16 cellular contexts compared by ENCODE assay signal in the genomic region with DNA sequence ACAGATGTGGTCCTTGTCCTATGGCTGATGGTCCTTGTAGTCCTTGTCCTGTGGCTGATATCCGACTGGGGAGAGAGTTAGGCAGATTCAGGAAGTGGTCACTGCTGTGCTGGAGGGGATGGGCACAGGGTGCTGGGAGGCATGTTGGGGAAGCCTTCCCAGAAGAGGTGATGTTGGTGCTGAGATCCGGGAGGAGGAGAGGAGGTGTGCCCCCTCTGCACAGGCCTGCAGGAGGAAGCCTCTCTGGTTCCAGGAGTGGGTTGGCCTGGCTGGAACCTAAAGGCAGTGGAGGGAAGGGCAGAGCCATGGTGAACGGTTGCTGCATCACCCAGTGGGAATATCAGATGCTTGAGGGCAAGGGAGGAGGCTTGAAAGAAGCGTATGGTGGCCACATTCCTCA. TPM values are rescaled to one million over a fixed set of nuclear protein-coding genes. Genes with fewer than 3 reads are reported as not detected.
DNase-seq lines count a peak whose midpoint lies in the region; ATAC-seq and TF ChIP-seq lines count a peak whose summit lies in the region.
"Had no signal": no experiment of that assay in that cellular context is flagged by ENCODE, and none has a peak within 500 bp of the region (broad histone marks: within the 10 kb centered on the region; RNA-seq: fewer than 3 reads in every experiment).

No MANE protein-coding gene starts in this region.

- peaks cover 9% of the 10 kb centered on the region for H3K36me3 Mint-ChIP-seq in stimulated activated naive CD8-positive, alpha-beta T cell treated with anti-CD3 and anti-CD28 coated beads, Interleukin-15, Interleukin-2, amounts not matched to agents 100 ng/mL and 50 ng/mL, for 24 hours (ENCODE audit: low read depth)
- H3K36me3 Mint-ChIP-seq in endothelial cell (ENCODE audit: low read depth, unreplicated experiment) (peaks cover 16% of the 10 kb centered on the region), progenitor cell of endocrine pancreas (ENCODE audit: insufficient read depth) (peaks cover 12% of the 10 kb centered on the region)
- H3K36me3 Mint-ChIP-seq in natural killer cell treated with Interleukin-12 subunit alpha and Interleukin-12 subunit beta and Interleukin-15 and Interleukin-18, amount 100 ng/mL, for 72 hours, result no peaks in the 10 kb centered on the region

- no peak for DNase-seq in stimulated activated naive CD8-positive, alpha-beta T cell treated with anti-CD3 and anti-CD28 coated beads, Interleukin-15, amount 100 ng/mL, for 72 hours
- DNase-seq in endothelial cell (ENCODE audit: low spot score) (no peak), progenitor cell of endocrine pancreas (ENCODE audit: low spot score, unreplicated experiment) (no peak)
- DNase-seq in natural killer cell treated with Interleukin-12 subunit alpha and Interleukin-12 subunit beta and Interleukin-15 and Interleukin-18, amount 100 ng/mL, for 72 hours (ENCODE audit: low spot score), result no peak
- DNase-seq in activated CD8-positive, alpha-beta memory T cell treated with anti-CD3 and anti-CD28 coated beads, Interleukin-2, amount 50 U/mL, for 48 hours, result no peak
- DNase-seq: ACHN, DMS79 treated with DMSO at 0.1 percent for 48 hours, KG1, MV-4-11, NCI-H1694 treated with DMSO at 0.1 percent for 48 hours, NCI-H2107, NCI-H510A, NCI-H748 treated with DMSO at 0.1 percent for 48 hours, SHP77 treated with DMSO at 0.1 percent for 48 hours had no signal

- no peaks in the 10 kb centered on the region for H3K27me3 Mint-ChIP-seq in stimulated activated naive CD8-positive, alpha-beta T cell treated with anti-CD3 and anti-CD28 coated beads, Interleukin-15, Interleukin-2, amounts not matched to agents 100 ng/mL and 50 ng/mL, for 24 hours
- no peaks in the 10 kb centered on the region for H3K27me3 Mint-ChIP-seq in stimulated activated naive CD8-positive, alpha-beta T cell treated with anti-CD3 and anti-CD28 coated beads, Interleukin-15, amount 100 ng/mL, for 72 hours
- peaks cover 12% of the 10 kb centered on the region for H3K27me3 Mint-ChIP-seq in endothelial cell (ENCODE audit: unreplicated experiment)
- no peaks in the 10 kb centered on the region for H3K27me3 Mint-ChIP-seq in progenitor cell of endocrine pancreas
- H3K27me3 Mint-ChIP-seq in natural killer cell treated with Interleukin-12 subunit alpha and Interleukin-12 subunit beta and Interleukin-15 and Interleukin-18, amount 100 ng/mL, for 72 hours, result no peaks in the 10 kb centered on the region

- TF ChIP-seq CTCF in endothelial cell (IDR thresholded peaks at IDR 0.05; ENCODE audit: unreplicated experiment), result no peak
- no peak for TF ChIP-seq CTCF in progenitor cell of endocrine pancreas (IDR thresholded peaks at IDR 0.05; ENCODE audit: unreplicated experiment)

- H3K4me3 Mint-ChIP-seq in stimulated activated naive CD8-positive, alpha-beta T cell treated with anti-CD3 and anti-CD28 coated beads, Interleukin-15, Interleukin-2, amounts not matched to agents 100 ng/mL and 50 ng/mL, for 24 hours, result no peak overlapping the region
- H3K4me3 Mint-ChIP-seq in stimulated activated naive CD8-positive, alpha-beta T cell treated with anti-CD3 and anti-CD28 coated beads, Interleukin-15, amount 100 ng/mL, for 72 hours, result no peak overlapping the region
- H3K4me3 Mint-ChIP-seq in endothelial cell (ENCODE audit: unreplicated experiment) (peak overlapping the region; percentile 78), progenitor cell of endocrine pancreas (ENCODE audit: low read depth) (no peak overlapping the region)
- no peak overlapping the region for H3K4me3 Mint-ChIP-seq in natural killer cell treated with Interleukin-12 subunit alpha and Interleukin-12 subunit beta and Interleukin-15 and Interleukin-18, amount 100 ng/mL, for 72 hours

- ATAC-seq in stimulated activated naive CD8-positive, alpha-beta T cell treated with anti-CD3 and anti-CD28 coated beads, Interleukin-15, amount 100 ng/mL, for 72 hours, result no peak
- ATAC-seq in natural killer cell treated with Interleukin-12 subunit alpha and Interleukin-12 subunit beta and Interleukin-15 and Interleukin-18, amount 100 ng/mL, for 72 hours, result no peak
- ATAC-seq in HG03139 (IDR thresholded peaks at IDR 0.05; ENCODE audit: unreplicated experiment), result no peak

- H3K9me3 Mint-ChIP-seq in stimulated activated naive CD8-positive, alpha-beta T cell treated with anti-CD3 and anti-CD28 coated beads, Interleukin-15, Interleukin-2, amounts not matched to agents 100 ng/mL and 50 ng/mL, for 24 hours, result no peaks in the 10 kb centered on the region
- peaks cover 4 to 38% of the 10 kb centered on the region in 2 donors for H3K9me3 Mint-ChIP-seq in stimulated activated naive CD8-positive, alpha-beta T cell treated with anti-CD3 and anti-CD28 coated beads, Interleukin-15, amount 100 ng/mL, for 72 hours
- peaks cover 4% of the 10 kb centered on the region for H3K9me3 Mint-ChIP-seq in endothelial cell (ENCODE audit: unreplicated experiment)
- no peaks in the 10 kb centered on the region for H3K9me3 Mint-ChIP-seq in progenitor cell of endocrine pancreas (ENCODE audit: low read depth)
- no peaks in the 10 kb centered on the region for H3K9me3 Mint-ChIP-seq in natural killer cell treated with Interleukin-12 subunit alpha and Interleukin-12 subunit beta and Interleukin-15 and Interleukin-18, amount 100 ng/mL, for 72 hours

- H3K27ac Mint-ChIP-seq in stimulated activated naive CD8-positive, alpha-beta T cell treated with anti-CD3 and anti-CD28 coated beads, Interleukin-15, Interleukin-2, amounts not matched to agents 100 ng/mL and 50 ng/mL, for 24 hours, result peak overlapping the region; percentile 2
- H3K27ac Mint-ChIP-seq in stimulated activated naive CD8-positive, alpha-beta T cell treated with anti-CD3 and anti-CD28 coated beads, Interleukin-15, amount 100 ng/mL, for 72 hours, result peak overlapping the region in 1 of 2 donors; percentile 2
- peak overlapping the region; percentile 65 for H3K27ac Mint-ChIP-seq in endothelial cell (ENCODE audit: unreplicated experiment)
- H3K27ac Mint-ChIP-seq in progenitor cell of endocrine pancreas, result peak overlapping the region; percentile 14
- H3K27ac Mint-ChIP-seq in natural killer cell treated with Interleukin-12 subunit alpha and Interleukin-12 subunit beta and Interleukin-15 and Interleukin-18, amount 100 ng/mL, for 72 hours, result peak overlapping the region in 1 of 2 donors; percentile 5

- peaks cover 29% of the 10 kb centered on the region for H3K4me1 Mint-ChIP-seq in stimulated activated naive CD8-positive, alpha-beta T cell treated with anti-CD3 and anti-CD28 coated beads, Interleukin-15, Interleukin-2, amounts not matched to agents 100 ng/mL and 50 ng/mL, for 24 hours (ENCODE audit: low read depth)
- H3K4me1 Mint-ChIP-seq in stimulated activated naive CD8-positive, alpha-beta T cell treated with anti-CD3 and anti-CD28 coated beads, Interleukin-15, amount 100 ng/mL, for 72 hours, result peaks cover 57% of the 10 kb centered on the region
- peaks cover 22% of the 10 kb centered on the region for H3K4me1 Mint-ChIP-seq in endothelial cell (ENCODE audit: unreplicated experiment)
- H3K4me1 Mint-ChIP-seq in progenitor cell of endocrine pancreas (ENCODE audit: low read depth), result peaks cover 2% of the 10 kb centered on the region
- H3K4me1 Mint-ChIP-seq in natural killer cell treated with Interleukin-12 subunit alpha and Interleukin-12 subunit beta and Interleukin-15 and Interleukin-18, amount 100 ng/mL, for 72 hours (ENCODE audit: low read depth in 2 of 2), result peaks cover 22 to 28% of the 10 kb centered on the region in 2 donors

RNA-seq across cellular contexts. Expression of a gene that starts 14.7 kb away (rescaled TPM):
- total RNA-seq in endothelial cell (ENCODE audit: unreplicated experiment) (22.7 TPM), progenitor cell of endocrine pancreas (31.0 and 33.3 TPM in 2 replicates)
- total RNA-seq in natural killer cell treated with Interleukin-12 subunit alpha and Interleukin-12 subunit beta and Interleukin-15 and Interleukin-18, amount 100 ng/mL, for 72 hours, result 10 to 100 TPM; 12.3 to 28.4 TPM
